ENCODE assay signal across 15 cellular contexts in the genomic region with DNA sequence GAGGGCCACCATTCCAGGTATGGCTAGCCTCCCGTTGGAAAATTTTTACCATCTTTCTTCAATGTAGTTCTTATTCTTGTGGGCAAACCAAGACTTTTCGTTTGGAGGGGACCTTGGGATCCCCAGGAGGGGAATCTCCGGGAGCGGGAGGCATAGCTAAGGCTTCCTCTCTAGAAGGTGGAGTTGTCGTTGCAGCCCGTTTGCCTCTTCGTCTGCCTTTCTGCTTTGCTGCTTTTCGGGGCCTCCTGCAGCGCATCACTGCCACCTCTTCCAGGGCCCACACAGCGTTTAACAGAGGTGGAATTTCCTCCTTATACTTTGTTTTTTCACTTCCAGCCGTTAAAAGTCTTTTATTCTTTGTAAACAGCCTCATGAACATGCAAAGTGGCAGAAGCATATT. TPM values are rescaled to one million over a fixed set of nuclear protein-coding genes. Genes with fewer than 3 reads are reported as not detected.
DNase-seq lines count a peak whose midpoint lies in the region; ATAC-seq, FAIRE-seq and TF ChIP-seq lines count a peak whose summit lies in the region.
"Had no signal": no experiment of that assay in that cellular context is flagged by ENCODE, and none has a peak within 500 bp of the region (broad histone marks: within the 10 kb centered on the region; RNA-seq: fewer than 3 reads in every experiment).

No MANE protein-coding gene starts in this region.

- peak; percentile 58 for DNase-seq in activated CD4-positive, alpha-beta T cell treated with anti-CD3 and anti-CD28 coated beads, Interleukin-2, amount 10 ng/mL, durations not matched to agents 24 days and 14 days
- no peak for DNase-seq in activated CD4-positive, alpha-beta T cell treated with anti-CD3 and anti-CD28 coated beads for 36 hours
- no peak for DNase-seq in breast epithelium (ENCODE audit: low spot score in 2 of 2)
- no peak for DNase-seq in mesendoderm
- DNase-seq in stimulated activated naive CD8-positive, alpha-beta T cell treated with anti-CD3 and anti-CD28 coated beads, Interleukin-15, amount 100 ng/mL, for 72 hours: peak in 1 of 2 donors; percentile 7
- DNase-seq in RCC 7860 (ENCODE audit: low spot score): no peak
- DNase-seq: NCI-H187 treated with DMSO at 0.1 percent for 48 hours; stimulated activated CD4-positive, alpha-beta T cell treated with anti-CD3 and anti-CD28 coated beads, Interleukin-4, amount 100 ng/mL, for 4 hours had no signal

- no peak overlapping the region for H2BK15ac ChIP-seq in mesendoderm (replicated peaks; ENCODE audit: low read depth)

- POLR2A ChIA-PET in activated CD4-positive, alpha-beta T cell treated with anti-CD3 and anti-CD28 coated beads for 36 hours (lab: Charles Lee): no interaction called here

- H3K4me3 ChIP-seq in breast epithelium: no peak overlapping the region
- no peak overlapping the region for H3K4me3 ChIP-seq in mesendoderm (ENCODE audit: low read length)

- CTCF ChIA-PET in activated CD4-positive, alpha-beta T cell treated with anti-CD3 and anti-CD28 coated beads for 36 hours (lab: Charles Lee): no interaction called here

- no peak overlapping the region for H2BK120ac ChIP-seq in mesendoderm (ENCODE audit: low read depth, low read length)

- no peak overlapping the region for H3K23ac ChIP-seq in mesendoderm (ENCODE audit: low read length)

- H3K36me3 Mint-ChIP-seq in activated CD4-positive, alpha-beta T cell treated with anti-CD3 and anti-CD28 coated beads, Interleukin-2, amount 10 ng/mL, durations not matched to agents 24 days and 14 days (ENCODE audit: low read depth): peaks cover 11% of the 10 kb centered on the region
- peaks cover 10% of the 10 kb centered on the region for H3K36me3 Mint-ChIP-seq in activated CD4-positive, alpha-beta T cell treated with anti-CD3 and anti-CD28 coated beads for 36 hours (ENCODE audit: low read depth)

- H3K27me3 ChIP-seq in breast epithelium (no peaks in the 10 kb centered on the region), mesendoderm (ENCODE audit: insufficient read depth, low read length, poor library complexity) (no peaks in the 10 kb centered on the region)

- TF ChIP-seq CTCF in breast epithelium (IDR thresholded peaks at IDR 0.05): no peak

- H4K5ac ChIP-seq in mesendoderm (ENCODE audit: low read length): no peak overlapping the region

- no peak overlapping the region for H4K8ac ChIP-seq in mesendoderm (ENCODE audit: low read depth, low read length)

- no peaks in the 10 kb centered on the region for H3K9me3 ChIP-seq in breast epithelium

- peaks cover 2% of the 10 kb centered on the region for H3K79me1 ChIP-seq in mesendoderm (ENCODE audit: low read length)

- peak overlapping the region; percentile 38 for H3K27ac Mint-ChIP-seq in activated CD4-positive, alpha-beta T cell treated with anti-CD3 and anti-CD28 coated beads, Interleukin-2, amount 10 ng/mL, durations not matched to agents 24 days and 14 days
- H3K27ac Mint-ChIP-seq in activated CD4-positive, alpha-beta T cell treated with anti-CD3 and anti-CD28 coated beads for 36 hours: no peak overlapping the region
- no peak overlapping the region for H3K27ac Mint-ChIP-seq in stimulated activated naive CD8-positive, alpha-beta T cell treated with anti-CD3 and anti-CD28 coated beads, Interleukin-15, amount 100 ng/mL, for 72 hours

- no peak overlapping the region for H2BK5ac ChIP-seq in mesendoderm (ENCODE audit: low read length)

- H3K4me1 ChIP-seq in breast epithelium (peaks cover 0 to 13% of the 10 kb centered on the region in 2 donors), mesendoderm (ENCODE audit: control insufficient read depth, low read depth, low read length) (peaks cover 5% of the 10 kb centered on the region)

- peak overlapping the region; percentile 53 for H3K56ac ChIP-seq in mesendoderm (ENCODE audit: low read length)

- no peaks in the 10 kb centered on the region for H3K36me3 ChIP-seq in breast epithelium
- no peaks in the 10 kb centered on the region for H3K36me3 ChIP-seq in mesendoderm (ENCODE audit: control insufficient read depth, insufficient read depth, low read length)

- H3K79me2 ChIP-seq in mesendoderm (ENCODE audit: control insufficient read depth, insufficient read depth, low read length): peaks cover 4% of the 10 kb centered on the region

- H3K4me2 ChIP-seq in mesendoderm (ENCODE audit: low read length): no peak overlapping the region

- peaks cover 47% of the 10 kb centered on the region for H3K4me1 Mint-ChIP-seq in activated CD4-positive, alpha-beta T cell treated with anti-CD3 and anti-CD28 coated beads, Interleukin-2, amount 10 ng/mL, durations not matched to agents 24 days and 14 days
- peaks cover 52% of the 10 kb centered on the region for H3K4me1 Mint-ChIP-seq in activated CD4-positive, alpha-beta T cell treated with anti-CD3 and anti-CD28 coated beads for 36 hours
- peaks cover 80% of the 10 kb centered on the region for H3K4me1 Mint-ChIP-seq in stimulated activated naive CD8-positive, alpha-beta T cell treated with anti-CD3 and anti-CD28 coated beads, Interleukin-15, amount 100 ng/mL, for 72 hours

- TF ChIP-seq POLR2A in breast epithelium (IDR thresholded peaks at IDR 0.05): no peak

- WGBS in mesendoderm (ENCODE audit: extremely low coverage, insufficient coverage, low lambda C conversion rate): no CpG with 5 or more reads among the region's 11 CpGs

- peak overlapping the region; percentile 71 for H3K4ac ChIP-seq in mesendoderm (ENCODE audit: low read depth, low read length)

- no peak for FAIRE-seq in RCC 7860 (lab: Jason Lieb, UNC)
- FAIRE-seq: TTC549 had no signal

- intact Hi-C loops in activated CD4-positive, alpha-beta T cell treated with anti-CD3 and anti-CD28 coated beads, Interleukin-2, amount 10 ng/mL, durations not matched to agents 24 days and 14 days (cut with micrococcal nuclease): no loop called here
- intact Hi-C loops in activated CD4-positive, alpha-beta T cell treated with anti-CD3 and anti-CD28 coated beads for 36 hours (cut with DNase I, micrococcal nuclease): no loop called here
- intact Hi-C loops in breast epithelium (cut with DNase I; ENCODE audit: low total_unique reads): no loop called here

- H3K27me3 Mint-ChIP-seq in activated CD4-positive, alpha-beta T cell treated with anti-CD3 and anti-CD28 coated beads, Interleukin-2, amount 10 ng/mL, durations not matched to agents 24 days and 14 days: no peaks in the 10 kb centered on the region
- no peaks in the 10 kb centered on the region for H3K27me3 Mint-ChIP-seq in activated CD4-positive, alpha-beta T cell treated with anti-CD3 and anti-CD28 coated beads for 36 hours
- H3K27me3 Mint-ChIP-seq in stimulated activated naive CD8-positive, alpha-beta T cell treated with anti-CD3 and anti-CD28 coated beads, Interleukin-15, amount 100 ng/mL, for 72 hours: no peaks in the 10 kb centered on the region

- H3K27ac ChIP-seq in breast epithelium (peak overlapping the region; percentile 55 to 91), mesendoderm (ENCODE audit: low read depth, low read length) (no peak overlapping the region)

- H3K4me3 Mint-ChIP-seq in activated CD4-positive, alpha-beta T cell treated with anti-CD3 and anti-CD28 coated beads, Interleukin-2, amount 10 ng/mL, durations not matched to agents 24 days and 14 days: no peak overlapping the region
- no peak overlapping the region for H3K4me3 Mint-ChIP-seq in activated CD4-positive, alpha-beta T cell treated with anti-CD3 and anti-CD28 coated beads for 36 hours
- H3K4me3 Mint-ChIP-seq in stimulated activated naive CD8-positive, alpha-beta T cell treated with anti-CD3 and anti-CD28 coated beads, Interleukin-15, amount 100 ng/mL, for 72 hours: peak overlapping the region; percentile 12 to 60

- H3K18ac ChIP-seq in mesendoderm (ENCODE audit: low read length): peak overlapping the region; percentile 40

- H3K9me3 Mint-ChIP-seq in activated CD4-positive, alpha-beta T cell treated with anti-CD3 and anti-CD28 coated beads, Interleukin-2, amount 10 ng/mL, durations not matched to agents 24 days and 14 days: no peaks in the 10 kb centered on the region
- no peaks in the 10 kb centered on the region for H3K9me3 Mint-ChIP-seq in activated CD4-positive, alpha-beta T cell treated with anti-CD3 and anti-CD28 coated beads for 36 hours (ENCODE audit: low read depth)
- H3K9me3 Mint-ChIP-seq in stimulated activated naive CD8-positive, alpha-beta T cell treated with anti-CD3 and anti-CD28 coated beads, Interleukin-15, amount 100 ng/mL, for 72 hours: no peaks in the 10 kb centered on the region

- H2AK5ac ChIP-seq in mesendoderm (ENCODE audit: low read length): no peak overlapping the region

- ATAC-seq in activated CD4-positive, alpha-beta T cell treated with anti-CD3 and anti-CD28 coated beads for 36 hours: no peak
- ATAC-seq in stimulated activated naive CD8-positive, alpha-beta T cell treated with anti-CD3 and anti-CD28 coated beads, Interleukin-15, amount 100 ng/mL, for 72 hours: no peak
- ATAC-seq in GM19023 (IDR thresholded peaks at IDR 0.05; ENCODE audit: unreplicated experiment): no peak
- ATAC-seq in HG02798 (IDR thresholded peaks at IDR 0.05; ENCODE audit: poor library complexity, unreplicated experiment): no peak

- H3K9ac ChIP-seq in mesendoderm (ENCODE audit: low read length): no peak overlapping the region

RNA-seq across cellular contexts. Expression of a gene that starts 3.5 kb away (rescaled TPM):
- total RNA-seq in activated CD4-positive, alpha-beta T cell treated with anti-CD3 and anti-CD28 coated beads, Interleukin-2, amount 10 ng/mL, durations not matched to agents 24 days and 14 days: 5.0 and 6.0 TPM in 2 replicates
- 100 to 1,000 TPM in 1 of 2 experiments, 10 to 100 TPM in 1; 77.5 to 122 TPM for total RNA-seq in activated CD4-positive, alpha-beta T cell treated with anti-CD3 and anti-CD28 coated beads for 36 hours
- 100 to 1,000 TPM; 158 to 361 (median 195) TPM for total RNA-seq in breast epithelium
- 612 TPM for polyA plus RNA-seq in mesendoderm (2013, experiment 1 of 2)
- polyA plus RNA-seq in mesendoderm (2013, experiment 2 of 2): 633 TPM

RNA-seq across cellular contexts. Expression of a gene that starts 10.3 kb away (rescaled TPM):
- total RNA-seq in activated CD4-positive, alpha-beta T cell treated with anti-CD3 and anti-CD28 coated beads, Interleukin-2, amount 10 ng/mL, durations not matched to agents 24 days and 14 days: 241 and 256 TPM in 2 replicates
- total RNA-seq in activated CD4-positive, alpha-beta T cell treated with anti-CD3 and anti-CD28 coated beads for 36 hours: 100 to 1,000 TPM; 248 to 285 TPM
- total RNA-seq in breast epithelium: 100 to 1,000 TPM; 129 to 321 (median 142) TPM
- polyA plus RNA-seq in mesendoderm (2013, experiment 1 of 2): 1,155 TPM
- polyA plus RNA-seq in mesendoderm (2013, experiment 2 of 2): 1,131 TPM

RNA-seq across cellular contexts. Expression of a gene that starts 16.5 kb away (rescaled TPM):
- 659 and 674 TPM in 2 replicates for total RNA-seq in activated CD4-positive, alpha-beta T cell treated with anti-CD3 and anti-CD28 coated beads, Interleukin-2, amount 10 ng/mL, durations not matched to agents 24 days and 14 days
- total RNA-seq in activated CD4-positive, alpha-beta T cell treated with anti-CD3 and anti-CD28 coated beads for 36 hours: 100 to 1,000 TPM; 451 to 474 TPM
- 100 to 1,000 TPM in 2 of 3 donors, 10 to 100 TPM in 1; 81.4 to 404 (median 129) TPM for total RNA-seq in breast epithelium
- 1,871 TPM for polyA plus RNA-seq in mesendoderm (2013, experiment 1 of 2)
- polyA plus RNA-seq in mesendoderm (2013, experiment 2 of 2): 1,795 TPM

RNA-seq across cellular contexts. Expression of a gene that starts 24.8 kb away (rescaled TPM):
- total RNA-seq in activated CD4-positive, alpha-beta T cell treated with anti-CD3 and anti-CD28 coated beads, Interleukin-2, amount 10 ng/mL, durations not matched to agents 24 days and 14 days: not detected in 2 replicates
- total RNA-seq in activated CD4-positive, alpha-beta T cell treated with anti-CD3 and anti-CD28 coated beads for 36 hours: not detected
- total RNA-seq in breast epithelium: not detected
- polyA plus RNA-seq in mesendoderm (2013, experiment 1 of 2): 0.13 TPM
- 0.15 TPM for polyA plus RNA-seq in mesendoderm (2013, experiment 2 of 2)
- total RNA-seq: A172, Daoy, HT1080, urinary bladder had no signal
- polyA plus RNA-seq: urinary bladder had no signal

RNA-seq across cellular contexts. Expression of a gene that starts 35.2 kb away (rescaled TPM):
- total RNA-seq in activated CD4-positive, alpha-beta T cell treated with anti-CD3 and anti-CD28 coated beads, Interleukin-2, amount 10 ng/mL, durations not matched to agents 24 days and 14 days: 136 and 142 TPM in 2 replicates
- 10 to 100 TPM; 73.4 to 82.3 TPM for total RNA-seq in activated CD4-positive, alpha-beta T cell treated with anti-CD3 and anti-CD28 coated beads for 36 hours
- total RNA-seq in breast epithelium: 10 to 100 TPM; 13.0 to 63.9 (median 37.3) TPM
- polyA plus RNA-seq in mesendoderm (2013, experiment 1 of 2): 27.3 TPM
- polyA plus RNA-seq in mesendoderm (2013, experiment 2 of 2): 26.0 TPM

Comparison
In these comparisons a context has a peak if more than half of its experiments do, and no peak if none do; other contexts are left out.
1. RNA of a gene that starts 3.5 kb away (total RNA-seq): 158 to 361 TPM in breast epithelium and 77.5 to 122 TPM in activated CD4-positive, alpha-beta T cell treated with anti-CD3 and anti-CD28 coated beads for 36 hours; 5.0 to 6.0 TPM in activated CD4-positive, alpha-beta T cell treated with anti-CD3 and anti-CD28 coated beads, Interleukin-2, amount 10 ng/mL, durations not matched to agents 24 days and 14 days; every median in the first group is over 10 times any median in the second.
2. H3K4me3 Mint-ChIP-seq: peak in stimulated activated naive CD8-positive, alpha-beta T cell treated with anti-CD3 and anti-CD28 coated beads, Interleukin-15, amount 100 ng/mL, for 72 hours (2 of 2); none in activated CD4-positive, alpha-beta T cell treated with anti-CD3 and anti-CD28 coated beads, Interleukin-2, amount 10 ng/mL, durations not matched to agents 24 days and 14 days (single experiment) and activated CD4-positive, alpha-beta T cell treated with anti-CD3 and anti-CD28 coated beads for 36 hours (single experiment).